ENCODE assay signal across 14 cellular contexts in the genomic region with DNA sequence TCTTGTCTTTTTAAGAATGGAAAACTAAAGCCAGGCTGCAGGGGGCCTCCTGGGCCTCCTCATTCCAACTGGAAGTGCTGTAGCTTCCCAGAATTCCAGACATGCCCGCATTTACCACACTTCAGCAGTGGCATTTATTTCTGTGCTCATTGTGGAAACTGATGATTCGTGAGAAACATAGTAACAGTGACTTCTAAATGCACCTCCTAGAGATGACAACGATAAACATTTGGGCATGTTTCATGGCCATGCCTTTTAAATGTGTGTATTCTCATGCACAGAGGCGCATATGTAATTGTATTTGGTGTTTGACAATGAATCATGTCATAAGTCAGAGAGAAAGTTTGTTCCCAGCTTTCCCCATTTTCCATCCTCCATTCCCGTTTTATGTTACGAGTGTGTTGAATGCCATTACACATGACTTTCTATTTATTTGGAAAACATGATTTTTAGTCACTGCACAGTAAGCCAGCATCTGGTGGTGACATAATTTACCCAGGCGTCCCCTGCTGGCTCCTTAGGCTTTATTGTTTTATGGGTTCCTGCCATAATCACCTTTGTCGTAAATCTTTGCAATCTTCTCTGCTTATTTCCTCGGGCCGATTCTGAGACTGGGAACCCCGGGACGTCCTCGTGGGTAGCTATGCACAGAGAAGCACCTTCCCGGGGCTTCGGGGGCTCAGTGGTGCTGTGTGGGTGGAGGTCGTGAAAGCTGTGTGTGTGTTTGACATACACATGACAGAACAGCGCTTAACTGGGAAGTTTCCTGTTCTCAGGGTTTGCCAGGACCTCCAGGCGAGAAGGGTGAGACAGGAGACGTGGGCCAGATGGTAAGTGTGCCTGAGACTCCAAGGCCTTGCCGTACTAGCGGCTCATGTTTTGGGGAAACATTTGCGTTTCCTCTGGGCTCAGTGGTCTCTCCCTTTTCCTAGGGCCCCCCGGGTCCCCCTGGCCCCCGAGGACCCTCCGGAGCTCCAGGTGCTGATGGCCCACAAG.
DNase-seq lines count a peak whose midpoint lies in the region; ATAC-seq and TF ChIP-seq lines count a peak whose summit lies in the region.
"Had no signal": no experiment of that assay in that cellular context is flagged by ENCODE, and none has a peak within 500 bp of the region (broad histone marks: within the 10 kb centered on the region; RNA-seq: fewer than 3 reads in every experiment).

No MANE protein-coding gene starts in this region.

- H4K20me1 ChIP-seq in neural progenitor cell (ENCODE audit: low read depth), result no peaks in the 10 kb centered on the region

- DNase-seq in BJ (ENCODE audit: low read depth) (peak; percentile 97), NCI-H69 (lab: John Stamatoyannopoulos, UW) (peak; percentile 54), fibroblast of gingiva (ENCODE audit: low read depth) (peak; percentile 89), neural progenitor cell (ENCODE audit: low spot score) (peak; percentile 86), right atrium auricular region (ENCODE audit: low spot score) (no peak), foreskin melanocyte (no peak), cerebellar nuclear complex (lab: John Stamatoyannopoulos, UW) (no peak)
- no peak for DNase-seq in activated CD4-positive, alpha-beta T cell treated with anti-CD3 and anti-CD28 coated beads for 36 hours
- DNase-seq: activated CD8-positive, alpha-beta memory T cell treated with anti-CD3 and anti-CD28 coated beads, Interleukin-2, amount 10 ng/mL, durations not matched to agents 7 days and 5 days; CD8-positive, alpha-beta memory T cell; NCI-H446 treated with DMSO at 0.1 percent for 48 hours; stimulated activated naive B cell treated with anti-CD40 and anti-IgM and Interleukin-4, amounts not matched to agents 10 μg/mL and 1 μg/mL and 100 μg/mL, for 72 hours had no signal

- ATAC-seq in activated CD4-positive, alpha-beta T cell treated with anti-CD3 and anti-CD28 coated beads for 36 hours, result no peak
- ATAC-seq: activated CD8-positive, alpha-beta memory T cell treated with anti-CD3 and anti-CD28 coated beads, Interleukin-2, amount 10 ng/mL, durations not matched to agents 7 days and 5 days; gastroesophageal sphincter; stimulated activated naive B cell treated with anti-CD40 and anti-IgM and Interleukin-4, amounts not matched to agents 10 μg/mL and 1 μg/mL and 100 μg/mL, for 72 hours had no signal

- POLR2A ChIA-PET in BJ (lab: Charles Lee), result no interaction called here
- POLR2A ChIA-PET in activated CD4-positive, alpha-beta T cell treated with anti-CD3 and anti-CD28 coated beads for 36 hours (lab: Charles Lee), result no interaction called here

- CTCF ChIA-PET in BJ (lab: Yijun Ruan, JAX), result interaction anchor here (1.0 to 2.1 kb wide), 4 partner anchors 14 to 629 kb away, joined by 3 to 6 read pairs (median 6); no protein-coding TSS in a partner anchor
- CTCF ChIA-PET in activated CD4-positive, alpha-beta T cell treated with anti-CD3 and anti-CD28 coated beads for 36 hours (lab: Charles Lee), result no interaction called here

- H3K4me2 ChIP-seq in neural progenitor cell, result peak overlapping the region; percentile 43

- intact Hi-C loops in activated CD4-positive, alpha-beta T cell treated with anti-CD3 and anti-CD28 coated beads for 36 hours (cut with DNase I, micrococcal nuclease), result no loop called here

- H3K9me3 ChIP-seq in neural progenitor cell (ENCODE audit: low read depth) (no peaks in the 10 kb centered on the region), right atrium auricular region (no peaks in the 10 kb centered on the region)
- H3K9me3 ChIP-seq: ascending aorta, gastroesophageal sphincter had no signal

- H3K79me2 ChIP-seq in neural progenitor cell (ENCODE audit: low read depth), result no peaks in the 10 kb centered on the region

- no peaks in the 10 kb centered on the region for H3K36me3 Mint-ChIP-seq in neural progenitor cell
- no peaks in the 10 kb centered on the region for H3K36me3 Mint-ChIP-seq in activated CD4-positive, alpha-beta T cell treated with anti-CD3 and anti-CD28 coated beads for 36 hours (ENCODE audit: low read depth)
- H3K36me3 Mint-ChIP-seq: activated CD8-positive, alpha-beta memory T cell treated with anti-CD3 and anti-CD28 coated beads, Interleukin-2, amount 10 ng/mL, durations not matched to agents 7 days and 5 days; CD8-positive, alpha-beta memory T cell; stimulated activated naive B cell treated with anti-CD40 and anti-IgM and Interleukin-4, amounts not matched to agents 10 μg/mL and 1 μg/mL and 100 μg/mL, for 72 hours had no signal

- H3K4me3 ChIP-seq in BJ (ENCODE audit: low read depth, low read length) (no peak overlapping the region), neural progenitor cell (no peak overlapping the region), right atrium auricular region (no peak overlapping the region)
- H3K4me3 ChIP-seq: ascending aorta, gastroesophageal sphincter had no signal

- H3K27me3 ChIP-seq in BJ (ENCODE audit: control insufficient read depth, insufficient read depth, low read length), result no peaks in the 10 kb centered on the region
- H3K27me3 ChIP-seq in neural progenitor cell, result no peaks in the 10 kb centered on the region
- H3K27me3 ChIP-seq in right atrium auricular region, result no peaks in the 10 kb centered on the region
- H3K27me3 ChIP-seq: ascending aorta, gastroesophageal sphincter had no signal

- TF ChIP-seq CTCF in BJ (IDR thresholded peaks at IDR 0.05; ENCODE audit: insufficient read depth, low read depth, low read length) (peak; percentile 32), neural progenitor cell (IDR thresholded peaks at IDR 0.05) (peak; percentile 8), right atrium auricular region (IDR thresholded peaks at IDR 0.05) (no peak)

- peaks cover 27% of the 10 kb centered on the region for H3K4me1 ChIP-seq in neural progenitor cell
- peaks cover 0 to 16% of the 10 kb centered on the region in 2 donors for H3K4me1 ChIP-seq in right atrium auricular region

- H3K4me1 Mint-ChIP-seq in neural progenitor cell, result peaks cover 27% of the 10 kb centered on the region
- H3K4me1 Mint-ChIP-seq in activated CD4-positive, alpha-beta T cell treated with anti-CD3 and anti-CD28 coated beads for 36 hours, result no peaks in the 10 kb centered on the region
- H3K4me1 Mint-ChIP-seq: activated CD8-positive, alpha-beta memory T cell treated with anti-CD3 and anti-CD28 coated beads, Interleukin-2, amount 10 ng/mL, durations not matched to agents 7 days and 5 days; CD8-positive, alpha-beta memory T cell; stimulated activated naive B cell treated with anti-CD40 and anti-IgM and Interleukin-4, amounts not matched to agents 10 μg/mL and 1 μg/mL and 100 μg/mL, for 72 hours had no signal

- H3K27ac Mint-ChIP-seq in neural progenitor cell, result peak overlapping the region; percentile 94
- H3K27ac Mint-ChIP-seq in activated CD4-positive, alpha-beta T cell treated with anti-CD3 and anti-CD28 coated beads for 36 hours, result no peak overlapping the region
- H3K27ac Mint-ChIP-seq: activated CD8-positive, alpha-beta memory T cell treated with anti-CD3 and anti-CD28 coated beads, Interleukin-2, amount 10 ng/mL, durations not matched to agents 7 days and 5 days; CD8-positive, alpha-beta memory T cell; stimulated activated naive B cell treated with anti-CD40 and anti-IgM and Interleukin-4, amounts not matched to agents 10 μg/mL and 1 μg/mL and 100 μg/mL, for 72 hours had no signal

- no peak overlapping the region for H3K4me3 Mint-ChIP-seq in neural progenitor cell
- no peak overlapping the region for H3K4me3 Mint-ChIP-seq in activated CD4-positive, alpha-beta T cell treated with anti-CD3 and anti-CD28 coated beads for 36 hours
- H3K4me3 Mint-ChIP-seq: activated CD8-positive, alpha-beta memory T cell treated with anti-CD3 and anti-CD28 coated beads, Interleukin-2, amount 10 ng/mL, durations not matched to agents 7 days and 5 days; CD8-positive, alpha-beta memory T cell; stimulated activated naive B cell treated with anti-CD40 and anti-IgM and Interleukin-4, amounts not matched to agents 10 μg/mL and 1 μg/mL and 100 μg/mL, for 72 hours had no signal

- H3K27me3 Mint-ChIP-seq in neural progenitor cell (ENCODE audit: insufficient read depth, low read depth), result peaks cover 4% of the 10 kb centered on the region
- no peaks in the 10 kb centered on the region for H3K27me3 Mint-ChIP-seq in activated CD4-positive, alpha-beta T cell treated with anti-CD3 and anti-CD28 coated beads for 36 hours
- H3K27me3 Mint-ChIP-seq: activated CD8-positive, alpha-beta memory T cell treated with anti-CD3 and anti-CD28 coated beads, Interleukin-2, amount 10 ng/mL, durations not matched to agents 7 days and 5 days; stimulated activated naive B cell treated with anti-CD40 and anti-IgM and Interleukin-4, amounts not matched to agents 10 μg/mL and 1 μg/mL and 100 μg/mL, for 72 hours had no signal

- peaks cover 63% of the 10 kb centered on the region for H3K36me3 ChIP-seq in BJ (ENCODE audit: control insufficient read depth, insufficient read depth, low read length)
- no peaks in the 10 kb centered on the region for H3K36me3 ChIP-seq in neural progenitor cell
- peaks cover 16% of the 10 kb centered on the region for H3K36me3 ChIP-seq in right atrium auricular region

- no peak overlapping the region for H2AFZ ChIP-seq in neural progenitor cell (replicated peaks)

- no peak overlapping the region for H3K9ac ChIP-seq in neural progenitor cell

- H3F3A ChIP-seq in neural progenitor cell (ENCODE audit: low read depth), result peaks cover 7% of the 10 kb centered on the region

- H3K9me3 Mint-ChIP-seq in neural progenitor cell, result no peaks in the 10 kb centered on the region
- H3K9me3 Mint-ChIP-seq in activated CD4-positive, alpha-beta T cell treated with anti-CD3 and anti-CD28 coated beads for 36 hours (ENCODE audit: low read depth), result no peaks in the 10 kb centered on the region
- H3K9me3 Mint-ChIP-seq: CD8-positive, alpha-beta memory T cell; stimulated activated naive B cell treated with anti-CD40 and anti-IgM and Interleukin-4, amounts not matched to agents 10 μg/mL and 1 μg/mL and 100 μg/mL, for 72 hours had no signal

- H3K27ac ChIP-seq in neural progenitor cell (peak overlapping the region; percentile 2), right atrium auricular region (no peak overlapping the region)

Comparison
In these comparisons a context has a peak if more than half of its experiments do, and no peak if none do; other contexts are left out.
1. DNase-seq: peak in BJ (single experiment), NCI-H69 (single experiment), fibroblast of gingiva (single experiment) and neural progenitor cell (single experiment); none in activated CD4-positive, alpha-beta T cell treated with anti-CD3 and anti-CD28 coated beads for 36 hours (single experiment), right atrium auricular region (single experiment), foreskin melanocyte (single experiment) and cerebellar nuclear complex (0 of 2).
2. CTCF ChIP-seq: peak in BJ (single experiment) and neural progenitor cell (single experiment); none in right atrium auricular region (0 of 2).